In the genomic region with DNA sequence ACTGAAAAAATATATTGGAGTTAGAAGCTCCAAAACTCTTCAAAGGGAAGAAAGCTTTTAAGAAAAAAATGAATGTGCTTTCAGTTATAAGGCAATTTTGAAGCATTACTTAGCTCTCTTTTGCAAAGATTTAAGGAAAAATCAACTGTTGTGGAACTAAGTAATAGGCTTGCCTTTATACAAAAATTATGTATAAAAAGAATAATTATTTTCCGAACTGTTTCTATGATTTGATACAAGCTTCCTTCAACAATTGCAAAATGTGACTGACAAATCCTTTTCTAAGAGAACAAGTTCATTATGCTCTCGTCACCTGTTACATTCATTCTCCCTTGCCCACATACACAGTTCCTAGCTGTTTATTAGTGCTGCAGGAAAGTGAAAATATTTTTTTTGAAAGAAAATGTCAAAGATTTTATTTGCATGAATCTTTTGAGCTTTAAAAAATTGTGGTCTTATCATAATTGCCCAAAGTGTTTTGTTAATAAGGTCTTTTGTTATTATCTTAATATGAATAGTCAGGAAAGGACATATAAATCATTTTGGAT, we compare ENCODE assay signal across 11 cellular contexts.
DNase-seq lines count a peak whose midpoint lies in the region; ATAC-seq and TF ChIP-seq lines count a peak whose summit lies in the region.
"Had no signal": no experiment of that assay in that cellular context is flagged by ENCODE, and none has a peak within 500 bp of the region (broad histone marks: within the 10 kb centered on the region; RNA-seq: fewer than 3 reads in every experiment).

No MANE protein-coding gene starts in this region.

- no peaks in the 10 kb centered on the region for H3K36me3 Mint-ChIP-seq in activated naive CD4-positive, alpha-beta T cell treated with anti-CD3 and anti-CD28 coated beads, Interleukin-2, amount 10 ng/mL, durations not matched to agents 7 days and 5 days
- H3K36me3 Mint-ChIP-seq in chondrocyte (ENCODE audit: low read depth): peaks cover 6% of the 10 kb centered on the region
- H3K36me3 Mint-ChIP-seq: T-cell had no signal

- H3K36me3 ChIP-seq in mesodermal cell (ENCODE audit: control insufficient read depth, insufficient read depth, low read length) (peaks cover 1% of the 10 kb centered on the region), upper lobe of left lung (no peaks in the 10 kb centered on the region)

- no peak for TF ChIP-seq POLR2A in upper lobe of left lung (IDR thresholded peaks at IDR 0.05)

- H3K4me3 Mint-ChIP-seq in activated naive CD4-positive, alpha-beta T cell treated with anti-CD3 and anti-CD28 coated beads, Interleukin-2, amount 10 ng/mL, durations not matched to agents 7 days and 5 days: peak overlapping the region; percentile 60
- peak overlapping the region; percentile 77 for H3K4me3 Mint-ChIP-seq in chondrocyte (ENCODE audit: unreplicated experiment)

- CTCF ChIA-PET in activated naive CD4-positive, alpha-beta T cell treated with anti-CD3 and anti-CD28 coated beads, Interleukin-2, amount 10 ng/mL, durations not matched to agents 7 days and 5 days (lab: Charles Lee): interaction anchor here (0.8 kb wide), 1 partner anchor 9 kb away, joined by 3 read pairs; no protein-coding TSS in a partner anchor

- peaks cover 9% of the 10 kb centered on the region for H3K27me3 Mint-ChIP-seq in activated naive CD4-positive, alpha-beta T cell treated with anti-CD3 and anti-CD28 coated beads, Interleukin-2, amount 10 ng/mL, durations not matched to agents 7 days and 5 days
- no peaks in the 10 kb centered on the region for H3K27me3 Mint-ChIP-seq in chondrocyte (ENCODE audit: low read depth)
- H3K27me3 Mint-ChIP-seq: T-cell had no signal

- H3K4me3 ChIP-seq in mesodermal cell (ENCODE audit: extremely low read depth, insufficient read depth, low read length, poor library complexity, severe bottlenecking): no peak overlapping the region
- H3K4me3 ChIP-seq in upper lobe of left lung: peak overlapping the region in 3 of 4 donors; percentile 26 to 43 (median 37)

- H3K9me3 Mint-ChIP-seq in activated naive CD4-positive, alpha-beta T cell treated with anti-CD3 and anti-CD28 coated beads, Interleukin-2, amount 10 ng/mL, durations not matched to agents 7 days and 5 days: no peaks in the 10 kb centered on the region
- peaks cover 21% of the 10 kb centered on the region for H3K9me3 Mint-ChIP-seq in chondrocyte (ENCODE audit: low read depth)

- H3K27ac ChIP-seq in mesodermal cell (ENCODE audit: low read depth, low read length, severe bottlenecking): peak overlapping the region; percentile 92
- peak overlapping the region; percentile 52 to 78 (median 64) for H3K27ac ChIP-seq in upper lobe of left lung

- no peak for TF ChIP-seq EP300 in upper lobe of left lung (IDR thresholded peaks at IDR 0.05)

- no CpG with 5 or more reads among the region's 2 CpGs for WGBS in mesodermal cell (ENCODE audit: insufficient coverage in 2 of 2), 2 experiments
- WGBS in upper lobe of left lung, 2 donors: 33 to 41% methylated on average over 2 of the region's 2 CpGs

- H3K4me1 ChIP-seq in mesodermal cell (ENCODE audit: control insufficient read depth, insufficient read depth, low read length, poor library complexity, severe bottlenecking): peaks cover 7% of the 10 kb centered on the region
- H3K4me1 ChIP-seq in upper lobe of left lung: no peaks in the 10 kb centered on the region

- DNase-seq in activated naive CD4-positive, alpha-beta T cell treated with anti-CD3 and anti-CD28 coated beads, Interleukin-2, amount 10 ng/mL, durations not matched to agents 7 days and 5 days: no peak
- DNase-seq in activated naive CD4-positive, alpha-beta T cell (lab: John Stamatoyannopoulos, UW): no peak
- DNase-seq in chondrocyte (ENCODE audit: low spot score) (no peak), upper lobe of left lung (no peak), NCI-H748 treated with DMSO at 0.1 percent for 48 hours (lab: John Stamatoyannopoulos, UW) (no peak), NCI-H1436 (lab: John Stamatoyannopoulos, UW) (no peak)
- DNase-seq in activated effector memory CD4-positive, alpha-beta T cell treated with anti-CD3 and anti-CD28 coated beads, Interleukin-2, amount 50 U/mL, for 16 hours: no peak
- DNase-seq: activated naive CD4-positive, alpha-beta T cell treated with anti-CD3 and anti-CD28 coated beads, Interleukin-2, amount 50 U/mL, for 16 hours; islet precursor cell; T-cell had no signal

- peak overlapping the region; percentile 76 for H3K27ac Mint-ChIP-seq in activated naive CD4-positive, alpha-beta T cell treated with anti-CD3 and anti-CD28 coated beads, Interleukin-2, amount 10 ng/mL, durations not matched to agents 7 days and 5 days
- H3K27ac Mint-ChIP-seq in chondrocyte (ENCODE audit: unreplicated experiment): peak overlapping the region; percentile 97
- H3K27ac Mint-ChIP-seq: T-cell had no signal

- H3K27me3 ChIP-seq in upper lobe of left lung: no peaks in the 10 kb centered on the region

- H3K9me3 ChIP-seq in mesodermal cell (ENCODE audit: control insufficient read depth, low read length) (no peaks in the 10 kb centered on the region), upper lobe of left lung (no peaks in the 10 kb centered on the region)

- H3K4me1 Mint-ChIP-seq in activated naive CD4-positive, alpha-beta T cell treated with anti-CD3 and anti-CD28 coated beads, Interleukin-2, amount 10 ng/mL, durations not matched to agents 7 days and 5 days: peaks cover 12% of the 10 kb centered on the region
- peaks cover 46% of the 10 kb centered on the region for H3K4me1 Mint-ChIP-seq in chondrocyte (ENCODE audit: low read depth)

- no peak for ATAC-seq in upper lobe of left lung (ENCODE audit: low FRiP score in 2 of 2)

- no peak for TF ChIP-seq CTCF in chondrocyte (IDR thresholded peaks at IDR 0.05)
- no peak for TF ChIP-seq CTCF in upper lobe of left lung (IDR thresholded peaks at IDR 0.05)
